ENCODE assay signal across 8 cellular contexts in the genomic region with DNA sequence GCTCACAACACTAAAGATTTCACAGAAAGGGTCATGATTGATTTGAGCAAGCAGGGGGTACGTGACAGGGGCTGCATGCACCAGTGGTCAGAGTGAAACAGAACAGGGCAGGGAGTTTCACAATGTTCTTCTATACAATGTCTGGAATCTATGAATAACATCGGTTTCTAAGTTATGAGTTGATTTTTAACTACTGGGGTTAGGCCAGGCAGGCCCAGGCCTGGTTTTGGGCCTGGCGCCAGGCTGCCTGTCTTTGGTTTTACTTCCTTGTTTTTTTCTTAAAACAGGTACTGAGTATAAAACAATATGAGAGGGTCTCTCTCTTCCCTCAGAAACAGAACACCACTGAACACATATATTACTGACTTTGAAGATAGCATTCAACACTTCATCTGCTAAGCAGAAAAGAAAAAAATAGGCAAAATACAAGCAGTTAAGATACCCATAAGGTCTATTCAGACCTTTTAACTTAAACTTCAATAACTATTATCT.
DNase-seq lines count a peak whose midpoint lies in the region; ATAC-seq, FAIRE-seq and TF ChIP-seq lines count a peak whose summit lies in the region.
"Not testable (repeated sequence)": the region's sequence is repeated elsewhere in the genome, so short reads cannot be mapped to it uniquely, and the experiment has no call there.

No MANE protein-coding gene starts in this region.

- H3K9me3 Mint-ChIP-seq in mesothelial cell of epicardium: peaks cover 53% of the 10 kb centered on the region

- H3K4me1 Mint-ChIP-seq in mesothelial cell of epicardium: not testable (repeated sequence)

- TF ChIP-seq EP300 in GM12878 (IDR thresholded peaks at IDR 0.05; ENCODE audit: borderline replicate concordance in 1 of 2, control insufficient read depth in 1 of 2, low read depth in 2 of 2, low read length in 2 of 2); upper lobe of left lung (IDR thresholded peaks at IDR 0.05): not testable (repeated sequence)

- DNase-seq in DND-41: peak; percentile 3
- peak; percentile 48 for DNase-seq in HT-29 (ENCODE audit: low spot score)
- DNase-seq in RWPE1 (ENCODE audit: low spot score); mesothelial cell of epicardium (ENCODE audit: low spot score in 2 of 2, unreplicated experiment in 2 of 2): not testable (repeated sequence)
- peak; percentile 25 for DNase-seq in GM12878 (ENCODE audit: low read depth, low spot score)
- peak; percentile 13 for DNase-seq in left ventricle myocardium inferior
- DNase-seq in upper lobe of left lung: peak; percentile 30 to 47

- not testable (repeated sequence) for H3K27me3 ChIP-seq in DND-41 (ENCODE audit: insufficient read depth, low read length, poor library complexity); GM12878 (replicated peaks in 1 of 2; ENCODE audit: control insufficient read depth in 2 of 2, insufficient read depth in 2 of 2, low read length in 1 of 2); left ventricle myocardium inferior (ENCODE audit: low read depth); upper lobe of left lung

- BruUV-seq in GM12878 (replicated peaks; lab: Mats Ljungman, UMichigan): not testable (repeated sequence)

- H2AFZ ChIP-seq in DND-41 (ENCODE audit: low read depth, low read length); GM12878 (ENCODE audit: control insufficient read depth, low read depth, low read length): not testable (repeated sequence)

- H3K27ac ChIP-seq in DND-41 (ENCODE audit: low read length); left ventricle myocardium inferior (replicated peaks); upper lobe of left lung: not testable (repeated sequence)
- H3K27ac ChIP-seq in RWPE1: peak overlapping the region; percentile 67
- H3K27ac ChIP-seq in GM12878 (ENCODE audit: control insufficient read depth, insufficient read depth): 0 out of 2 replicates have a peak overlapping the region, but pooled peaks have one; percentile 42

- not testable (repeated sequence) for H3K36me3 ChIP-seq in DND-41 (ENCODE audit: insufficient read depth, low read length); GM12878 (ENCODE audit: control insufficient read depth in 2 of 2, insufficient read depth in 2 of 2, low read length in 1 of 2); left ventricle myocardium inferior; upper lobe of left lung

- TF ChIP-seq RAD21 in GM12878 (IDR thresholded peaks at IDR 0.05; ENCODE audit: insufficient read depth, low read depth, low read length): not testable (repeated sequence)

- in situ Hi-C loops in GM12878 (cut with MboI): not testable (repeated sequence)

- H3K9me3 ChIP-seq in DND-41 (ENCODE audit: insufficient read depth, low read length, severe bottlenecking); left ventricle myocardium inferior (replicated peaks); upper lobe of left lung: not testable (repeated sequence)
- H3K9me3 ChIP-seq in GM12878 (replicated peaks; ENCODE audit: control insufficient read depth, insufficient read depth, low read length): peaks cover 22% of the 10 kb centered on the region

- H3K4me3 ChIP-seq in DND-41 (ENCODE audit: low read depth in 1 of 2, low read length in 2 of 2); GM12878; left ventricle myocardium inferior; upper lobe of left lung: not testable (repeated sequence)

- not testable (repeated sequence) for H4K20me1 ChIP-seq in DND-41 (ENCODE audit: insufficient read depth, low read length); GM12878 (ENCODE audit: control insufficient read depth, insufficient read depth)

- not testable (repeated sequence) for H3K4me2 ChIP-seq in DND-41 (ENCODE audit: insufficient read depth, low read length); GM12878 (ENCODE audit: control insufficient read depth, insufficient read depth)

- CTCF ChIA-PET in RWPE1 (lab: Yijun Ruan, JAX); GM12878 (lab: Yijun Ruan, JAX): not testable (repeated sequence)

- TF ChIP-seq POLR2A in GM12878 (IDR thresholded peaks at IDR 0.05; ENCODE audit: low read depth, low read length); upper lobe of left lung (IDR thresholded peaks at IDR 0.05): not testable (repeated sequence)

- intact Hi-C loops in GM12878 (cut with micrococcal nuclease; ENCODE audit: unreplicated experiment): loop anchor here (5.0 kb wide), 1 partner anchor 61 kb away; no protein-coding TSS in a partner anchor
- intact Hi-C loops in left ventricle myocardium inferior (cut with micrococcal nuclease): not testable (repeated sequence)

- H3K79me2 ChIP-seq in DND-41 (ENCODE audit: insufficient read depth, low read length); GM12878 (ENCODE audit: control insufficient read depth, insufficient read depth, low read length): not testable (repeated sequence)

- ATAC-seq in DND-41 (ENCODE audit: insufficient read depth, low read depth); upper lobe of left lung (ENCODE audit: low FRiP score in 2 of 2): not testable (repeated sequence)
- ATAC-seq in GM19468 (IDR thresholded peaks at IDR 0.05; ENCODE audit: extremely low read depth, unreplicated experiment): peak; percentile 41
- peak; percentile 84 for ATAC-seq in GM12878

- not testable (repeated sequence) for H3K9ac ChIP-seq in DND-41 (ENCODE audit: low read depth, low read length); GM12878 (ENCODE audit: control insufficient read depth, insufficient read depth, low read length)

- POLR2A ChIA-PET in RWPE1 (lab: Yijun Ruan, JAX; ENCODE audit: low non-redundant PET); GM12878 (lab: Charles Lee): not testable (repeated sequence)

- H3K36me3 Mint-ChIP-seq in mesothelial cell of epicardium: not testable (repeated sequence)

- not testable (repeated sequence) for H3K27me3 Mint-ChIP-seq in mesothelial cell of epicardium (ENCODE audit: low read depth)

- TF ChIP-seq CTCF in DND-41 (IDR thresholded peaks at IDR 0.05; ENCODE audit: borderline replicate concordance, extremely low read depth, low read length, poor library complexity, severe bottlenecking); RWPE1 (conservative IDR thresholded peaks at IDR 0.05; ENCODE audit: low read depth); GM12878 (IDR thresholded peaks at IDR 0.05 in 2 of 3, conservative IDR thresholded peaks at IDR 0.05 in 1 of 3; ENCODE audit: control insufficient read depth in 2 of 3, extremely low read depth in 1 of 3, insufficient read depth in 1 of 3, low read depth in 3 of 3, low read length in 3 of 3); left ventricle myocardium inferior (IDR thresholded peaks at IDR 0.05; ENCODE audit: borderline replicate concordance); mesothelial cell of epicardium (IDR thresholded peaks at IDR 0.05; ENCODE audit: unreplicated experiment); upper lobe of left lung (IDR thresholded peaks at IDR 0.05): not testable (repeated sequence)

- SMC1A ChIA-PET in GM12878 (lab: Charles Lee; ENCODE audit: uncharacterized antibody, unreplicated experiment): interaction anchor here (0.7 kb wide), 1 partner anchor 13 kb away, joined by 3 read pairs; no protein-coding TSS in a partner anchor

- 3% methylated on average over 3 of the region's 3 CpGs for WGBS in GM12878 (ENCODE audit: insufficient coverage, insufficient replicate concordance, low lambda C conversion rate, missing lambda C conversion rate)
- 39 to 50% methylated on average over 2 to 3 of the region's 3 CpGs for WGBS in upper lobe of left lung, 2 donors

- H3K4me3 Mint-ChIP-seq in mesothelial cell of epicardium: not testable (repeated sequence)

- RAD21 ChIA-PET in GM12878 (lab: Charles Lee; ENCODE audit: unreplicated experiment): interaction anchor here (1.4 kb wide), 1 partner anchor 282 kb away, joined by 3 read pairs; no protein-coding TSS in a partner anchor

- FAIRE-seq in GM12878 (lab: Jason Lieb, UNC): not testable (repeated sequence)

- not testable (repeated sequence) for H3K4me1 ChIP-seq in DND-41 (ENCODE audit: insufficient read depth, low read length); GM12878 (ENCODE audit: control insufficient read depth, insufficient read depth, low read length); left ventricle myocardium inferior; upper lobe of left lung

- H3K27ac Mint-ChIP-seq in mesothelial cell of epicardium: peak overlapping the region; percentile 72

TF ChIP-seq in GM12878, 131 proteins besides CTCF, POLR2A, EP300 and RAD21 (continues in another document):
- 0 out of 2 replicates have a peak, but pooled peaks have one; percentile 46 for TF ChIP-seq NFIC (IDR thresholded peaks at IDR 0.05; ENCODE audit: low read depth, low read length)
- peak in 1 of 2 experiments; percentile 56; a peak in 2 of 4 replicates for TF ChIP-seq IKZF2 (IDR thresholded peaks at IDR 0.05)
- TF ChIP-seq DPF2 (IDR thresholded peaks at IDR 0.05): 0 out of 2 replicates have a peak, but pooled peaks have one; percentile 31
- TF ChIP-seq, protein P1, sequence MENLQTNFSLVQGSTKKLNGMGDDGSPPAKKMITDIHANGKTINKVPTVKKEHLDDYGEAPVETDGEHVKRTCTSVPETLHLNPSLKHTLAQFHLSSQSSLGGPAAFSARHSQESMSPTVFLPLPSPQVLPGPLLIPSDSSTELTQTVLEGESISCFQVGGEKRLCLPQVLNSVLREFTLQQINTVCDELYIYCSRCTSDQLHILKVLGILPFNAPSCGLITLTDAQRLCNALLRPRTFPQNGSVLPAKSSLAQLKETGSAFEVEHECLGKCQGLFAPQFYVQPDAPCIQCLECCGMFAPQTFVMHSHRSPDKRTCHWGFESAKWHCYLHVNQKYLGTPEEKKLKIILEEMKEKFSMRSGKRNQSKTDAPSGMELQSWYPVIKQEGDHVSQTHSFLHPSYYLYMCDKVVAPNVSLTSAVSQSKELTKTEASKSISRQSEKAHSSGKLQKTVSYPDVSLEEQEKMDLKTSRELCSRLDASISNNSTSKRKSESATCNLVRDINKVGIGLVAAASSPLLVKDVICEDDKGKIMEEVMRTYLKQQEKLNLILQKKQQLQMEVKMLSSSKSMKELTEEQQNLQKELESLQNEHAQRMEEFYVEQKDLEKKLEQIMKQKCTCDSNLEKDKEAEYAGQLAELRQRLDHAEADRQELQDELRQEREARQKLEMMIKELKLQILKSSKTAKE (IDR thresholded peaks at IDR 0.05; ENCODE audit: low read depth, poor library complexity, severe bottlenecking): peak; percentile 58
- peak; percentile 51 for TF ChIP-seq SMAD1 (IDR thresholded peaks at IDR 0.05; ENCODE audit: low read depth, partially characterized antibody)
- TF ChIP-seq NR2F1 (conservative IDR thresholded peaks at IDR 0.05): 0 out of 2 replicates have a peak, but pooled peaks have one; percentile 11
